Comparison of ENCODE assay signal across 1 cellular context in genomic region chr4:112514449-112515277, GRCh38.
TF ChIP-seq lines count a peak whose summit lies in the region.

No MANE protein-coding gene starts in this region.

TF ChIP-seq in GM12878, 131 proteins besides CTCF, POLR2A, EP300 and RAD21 (continued from another document and continues in another):
- TF ChIP-seq PRDM15 (CRISPR knock-in tag; IDR thresholded peaks at IDR 0.05): no peak
- TF ChIP-seq CBFB (IDR thresholded peaks at IDR 0.05; ENCODE audit: low read depth): 0 out of 2 replicates have a peak, but pooled peaks have one; percentile 37
- TF ChIP-seq ASH2L (IDR thresholded peaks at IDR 0.05; ENCODE audit: borderline replicate concordance, low read depth): peak; percentile 68; the same call in 1 of the 2 replicates
- no peak for TF ChIP-seq SRF (IDR thresholded peaks at IDR 0.05; ENCODE audit: low read depth in 2 of 2, low read length in 2 of 2)
- 0 out of 2 replicates have a peak, but pooled peaks have one; percentile 43 for TF ChIP-seq TARDBP (IDR thresholded peaks at IDR 0.05; ENCODE audit: borderline replicate concordance)
- no peak for TF ChIP-seq SKIL (IDR thresholded peaks at IDR 0.05; ENCODE audit: low read depth, poor library complexity, severe bottlenecking)
- TF ChIP-seq IRF5 (IDR thresholded peaks at IDR 0.05; ENCODE audit: borderline replicate concordance): peak; percentile 70
- 0 out of 2 replicates have a peak, but pooled peaks have one; percentile 32 for TF ChIP-seq DPF2 (IDR thresholded peaks at IDR 0.05)
- no peak for TF ChIP-seq MAX (IDR thresholded peaks at IDR 0.05; ENCODE audit: low read depth, low read length)
- TF ChIP-seq MTA3 (IDR thresholded peaks at IDR 0.05; ENCODE audit: borderline replicate concordance, low read length): no peak
- TF ChIP-seq EED (IDR thresholded peaks at IDR 0.05; ENCODE audit: low read depth): peak; percentile 30
- no peak for TF ChIP-seq E2F8 (IDR thresholded peaks at IDR 0.05; ENCODE audit: low read depth, partially characterized antibody)
- no peak for TF ChIP-seq SPI1 (IDR thresholded peaks at IDR 0.05; ENCODE audit: borderline replicate concordance, insufficient read depth, low read depth, low read length)
- TF ChIP-seq CUX1 (IDR thresholded peaks at IDR 0.05; ENCODE audit: insufficient replicate concordance, low read depth, low read length): no peak
- 0 out of 2 replicates have a peak, but pooled peaks have one; percentile 52 for TF ChIP-seq SMARCA5 (IDR thresholded peaks at IDR 0.05)
- TF ChIP-seq ETV6 (conservative IDR thresholded peaks at IDR 0.05 in 1 of 2, IDR thresholded peaks at IDR 0.05 in 1 of 2; ENCODE audit: borderline replicate concordance in 1 of 2, low read depth in 1 of 2): no peak
- TF ChIP-seq PBX3 (IDR thresholded peaks at IDR 0.05; ENCODE audit: insufficient replicate concordance, low read depth, low read length): no peak
- TF ChIP-seq ZNF217 (IDR thresholded peaks at IDR 0.05): 0 out of 2 replicates have a peak, but pooled peaks have one; percentile 31
- no peak for TF ChIP-seq ZNF687 (IDR thresholded peaks at IDR 0.05)
- no peak for TF ChIP-seq PAX5 (IDR thresholded peaks at IDR 0.05; ENCODE audit: borderline replicate concordance, low read depth, low read length)
- no peak for TF ChIP-seq IRF3 (IDR thresholded peaks at IDR 0.05)
- 0 out of 2 replicates have a peak, but pooled peaks have one; percentile 43 for TF ChIP-seq POLR2AphosphoS5 (IDR thresholded peaks at IDR 0.05; ENCODE audit: low read length)
- no peak for TF ChIP-seq STAT1 (conservative IDR thresholded peaks at IDR 0.05)
- TF ChIP-seq PAX8 (IDR thresholded peaks at IDR 0.05): no peak
- TF ChIP-seq YY1 (IDR thresholded peaks at IDR 0.05; ENCODE audit: low read depth, low read length): no peak
